In the genomic region with DNA sequence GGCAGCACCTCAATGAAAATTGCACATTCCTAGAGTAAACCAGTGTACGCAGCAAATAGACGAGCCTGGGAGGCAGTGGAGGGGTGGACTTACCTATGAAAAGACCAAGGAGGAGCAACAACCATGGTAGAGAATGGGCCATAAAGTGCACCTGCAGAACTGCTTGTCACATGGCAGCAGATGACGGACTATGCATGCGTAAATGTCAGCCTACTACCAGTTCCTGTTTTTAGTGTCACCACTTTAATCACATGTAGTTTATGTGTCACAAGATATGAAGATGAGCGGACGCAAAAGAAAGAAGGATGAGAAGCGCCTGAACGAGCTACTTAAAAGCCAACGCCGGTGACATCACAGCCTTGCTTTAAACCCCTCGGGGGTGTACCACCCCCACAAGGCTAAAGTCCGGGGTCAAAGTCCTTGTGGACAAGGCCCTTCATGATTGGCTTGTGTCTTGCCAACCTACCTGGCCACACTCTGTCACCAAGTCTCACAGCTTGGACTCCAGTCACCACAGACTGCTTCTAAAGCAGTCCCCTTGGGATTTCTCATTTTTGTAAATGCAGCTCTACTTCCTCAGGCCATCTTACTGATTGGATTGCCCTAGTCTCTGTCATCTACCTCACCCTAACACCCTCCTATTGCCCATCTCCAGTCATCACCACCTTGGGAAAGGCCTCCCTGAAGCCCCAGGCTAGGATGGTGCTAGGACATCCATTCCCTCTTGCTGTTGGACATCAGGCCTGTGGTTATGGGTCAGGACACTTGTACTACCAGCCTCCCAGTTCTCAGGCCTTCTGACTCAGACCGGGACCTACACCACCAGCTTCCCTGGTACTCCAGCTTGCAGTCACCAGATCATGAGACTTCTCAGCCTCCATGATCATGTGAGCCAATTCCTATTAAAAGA, we compare ENCODE assay signal across 12 cellular contexts. TPM values are rescaled to one million over a fixed set of nuclear protein-coding genes. Genes with fewer than 3 reads are reported as not detected.
A peak's percentile ranks its signal among the peaks of the same experiment; 100 is the strongest.
DNase-seq lines count a peak whose midpoint lies in the region; ATAC-seq and TF ChIP-seq lines count a peak whose summit lies in the region.
"Had no signal": no experiment of that assay in that cellular context is flagged by ENCODE, and none has a peak within 500 bp of the region (broad histone marks: within the 10 kb centered on the region; RNA-seq: fewer than 3 reads in every experiment).

No MANE protein-coding gene starts in this region.

- H3K56ac ChIP-seq in mesendoderm (ENCODE audit: low read length): no peak overlapping the region

- ATAC-seq in GM19043 (IDR thresholded peaks at IDR 0.05; ENCODE audit: low read depth, unreplicated experiment) (peak; percentile 86), HG02763 (IDR thresholded peaks at IDR 0.05; ENCODE audit: unreplicated experiment) (peak; percentile 80)
- ATAC-seq in stimulated activated naive B cell treated with anti-CD40 and anti-IgM and Interleukin-4, amounts not matched to agents 10 μg/mL and 1 μg/mL and 100 μg/mL, for 72 hours (replicated peaks): peak; percentile 89 to 90
- ATAC-seq: gastrocnemius medialis had no signal

- H4K8ac ChIP-seq in mesendoderm (ENCODE audit: low read depth, low read length): no peak overlapping the region

- no peak overlapping the region for H2BK15ac ChIP-seq in mesendoderm (replicated peaks; ENCODE audit: low read depth)

- peak overlapping the region; percentile 83 for H3K4me3 Mint-ChIP-seq in stimulated activated naive B cell treated with anti-CD40 and anti-IgM and Interleukin-4, amounts not matched to agents 10 μg/mL and 1 μg/mL and 100 μg/mL, for 72 hours

- no peak overlapping the region for H2BK120ac ChIP-seq in mesendoderm (ENCODE audit: low read depth, low read length)

- DNase-seq in NAMALWA (ENCODE audit: low spot score) (peak; percentile 94), mesendoderm (no peak), thyroid gland (no peak)
- peak; percentile 85 for DNase-seq in stimulated activated naive B cell treated with anti-CD40 and anti-IgM and Interleukin-4, amounts not matched to agents 10 μg/mL and 1 μg/mL and 100 μg/mL, for 72 hours
- no peak for DNase-seq in activated CD4-positive, CD25-positive, alpha-beta regulatory T cell (lab: John Stamatoyannopoulos, UW)
- DNase-seq: gastrocnemius medialis, HCEC 1CT, pancreas had no signal

- no peak overlapping the region for H2BK5ac ChIP-seq in mesendoderm (ENCODE audit: low read length)

- no peak overlapping the region for H2AK5ac ChIP-seq in mesendoderm (ENCODE audit: low read length)

- no peak overlapping the region for H3K27ac ChIP-seq in mesendoderm (ENCODE audit: low read depth, low read length)
- no peak overlapping the region for H3K27ac ChIP-seq in thyroid gland
- H3K27ac ChIP-seq: adrenal gland, gastrocnemius medialis, pancreas had no signal

- no peaks in the 10 kb centered on the region for H3K27me3 ChIP-seq in mesendoderm (ENCODE audit: insufficient read depth, low read length, poor library complexity)
- H3K27me3 ChIP-seq in thyroid gland: no peaks in the 10 kb centered on the region
- H3K27me3 ChIP-seq: adrenal gland, gastrocnemius medialis, pancreas had no signal

- H4K5ac ChIP-seq in mesendoderm (ENCODE audit: low read length): no peak overlapping the region

- H3K4me1 ChIP-seq in mesendoderm (ENCODE audit: control insufficient read depth, low read depth, low read length) (no peaks in the 10 kb centered on the region), thyroid gland (no peaks in the 10 kb centered on the region)
- H3K4me1 ChIP-seq: adrenal gland, gastrocnemius medialis, pancreas had no signal

- no peak for TF ChIP-seq CTCF in thyroid gland (IDR thresholded peaks at IDR 0.05)

- WGBS in mesendoderm (ENCODE audit: extremely low coverage, insufficient coverage, low lambda C conversion rate): no CpG with 5 or more reads among the region's 13 CpGs
- WGBS in thyroid gland, 2 donors: 91 to 93% methylated on average over 13 of the region's 13 CpGs

- H3K4me1 Mint-ChIP-seq in stimulated activated naive B cell treated with anti-CD40 and anti-IgM and Interleukin-4, amounts not matched to agents 10 μg/mL and 1 μg/mL and 100 μg/mL, for 72 hours: peaks cover 33 to 52% of the 10 kb centered on the region in 2 donors

- H3K36me3 ChIP-seq in mesendoderm (ENCODE audit: control insufficient read depth, insufficient read depth, low read length): no peaks in the 10 kb centered on the region
- H3K36me3 ChIP-seq in thyroid gland: no peaks in the 10 kb centered on the region
- H3K36me3 ChIP-seq: adrenal gland, gastrocnemius medialis, pancreas had no signal

- H3K36me3 Mint-ChIP-seq in stimulated activated naive B cell treated with anti-CD40 and anti-IgM and Interleukin-4, amounts not matched to agents 10 μg/mL and 1 μg/mL and 100 μg/mL, for 72 hours: peaks cover 7 to 9% of the 10 kb centered on the region in 2 donors

- H3K4me3 ChIP-seq in mesendoderm (ENCODE audit: low read length) (no peak overlapping the region), thyroid gland (replicated peaks in 1 of 3) (no peak overlapping the region)
- H3K4me3 ChIP-seq: adrenal gland, gastrocnemius medialis, pancreas had no signal

- peaks cover 0 to 2% of the 10 kb centered on the region in 2 donors for H3K9me3 Mint-ChIP-seq in stimulated activated naive B cell treated with anti-CD40 and anti-IgM and Interleukin-4, amounts not matched to agents 10 μg/mL and 1 μg/mL and 100 μg/mL, for 72 hours

- no peaks in the 10 kb centered on the region for H3K27me3 Mint-ChIP-seq in stimulated activated naive B cell treated with anti-CD40 and anti-IgM and Interleukin-4, amounts not matched to agents 10 μg/mL and 1 μg/mL and 100 μg/mL, for 72 hours

- no peak overlapping the region for H3K9ac ChIP-seq in mesendoderm (ENCODE audit: low read length)

- intact Hi-C loops in thyroid gland (cut with DNase I): no loop called here

- no peak overlapping the region for H3K4me2 ChIP-seq in mesendoderm (ENCODE audit: low read length)

- no peak overlapping the region for H3K23ac ChIP-seq in mesendoderm (ENCODE audit: low read length)

- no peaks in the 10 kb centered on the region for H3K9me3 ChIP-seq in thyroid gland
- H3K9me3 ChIP-seq: adrenal gland, pancreas had no signal

- no peak for TF ChIP-seq POLR2A in thyroid gland (IDR thresholded peaks at IDR 0.05)

- H3K79me1 ChIP-seq in mesendoderm (ENCODE audit: low read length): no peaks in the 10 kb centered on the region

- no peaks in the 10 kb centered on the region for H3K79me2 ChIP-seq in mesendoderm (ENCODE audit: control insufficient read depth, insufficient read depth, low read length)

- H3K4ac ChIP-seq in mesendoderm (ENCODE audit: low read depth, low read length): no peak overlapping the region

- peak overlapping the region; percentile 100 for H3K27ac Mint-ChIP-seq in stimulated activated naive B cell treated with anti-CD40 and anti-IgM and Interleukin-4, amounts not matched to agents 10 μg/mL and 1 μg/mL and 100 μg/mL, for 72 hours

- no peak overlapping the region for H3K18ac ChIP-seq in mesendoderm (ENCODE audit: low read length)

RNA-seq across cellular contexts. Expression of a gene that starts 6.0 kb away (rescaled TPM):
- polyA plus RNA-seq in mesendoderm (2013, experiment 1 of 2): 0.07 TPM
- 0.03 TPM for polyA plus RNA-seq in mesendoderm (2013, experiment 2 of 2)
- total RNA-seq in thyroid gland: 1 to 10 TPM in 1 of 4 donors, under 1 TPM in 3; 0.33 to 2.1 (median 0.63) TPM
- total RNA-seq: gastrocnemius medialis, RPMI7951 had no signal

RNA-seq across cellular contexts. Expression of a gene that starts 50.9 kb away (rescaled TPM):
- polyA plus RNA-seq in mesendoderm (2013, experiment 1 of 2): 0.06 TPM
- polyA plus RNA-seq in mesendoderm (2013, experiment 2 of 2): 0.07 TPM
- total RNA-seq in thyroid gland: under 1 TPM; 0.22 to 0.93 (median 0.37) TPM
- total RNA-seq: RPMI7951 had no signal

Comparison
In these comparisons a context has a peak if more than half of its experiments do, and no peak if none do; other contexts are left out.
1. DNase-seq: peak in NAMALWA (single experiment) and stimulated activated naive B cell treated with anti-CD40 and anti-IgM and Interleukin-4, amounts not matched to agents 10 μg/mL and 1 μg/mL and 100 μg/mL, for 72 hours (single experiment); none in mesendoderm (single experiment), activated CD4-positive, CD25-positive, alpha-beta regulatory T cell (0 of 4) and thyroid gland (0 of 2).
2. Peak in every context shown above with its lines, with median percentiles within 50 percentile points of each other: ATAC-seq.